Comparison of ENCODE assay signal across 8 cellular contexts in the genomic region with DNA sequence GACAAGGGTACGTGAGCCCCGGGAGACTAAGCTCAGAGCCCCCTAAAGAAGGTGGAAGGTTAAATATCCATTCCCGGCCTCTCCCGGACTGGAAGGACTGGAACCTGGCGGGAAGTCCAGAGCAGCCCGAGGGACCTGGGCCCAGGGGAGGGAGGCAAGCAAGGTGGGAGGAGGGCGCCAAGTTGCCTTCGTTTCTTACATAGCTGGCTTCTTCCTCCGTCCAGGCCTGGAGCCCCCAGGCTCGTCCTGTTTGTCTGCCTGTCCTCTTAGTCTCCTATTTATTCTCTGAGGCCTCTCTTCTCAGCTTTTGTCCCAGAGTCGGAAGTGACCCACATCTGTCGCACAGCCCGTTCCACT. TPM values are rescaled to one million over a fixed set of nuclear protein-coding genes. Genes with fewer than 3 reads are reported as not detected.
A peak's percentile ranks its signal among the peaks of the same experiment; 100 is the strongest.
DNase-seq lines count a peak whose midpoint lies in the region; ATAC-seq, FAIRE-seq and TF ChIP-seq lines count a peak whose summit lies in the region.

No MANE protein-coding gene starts in this region.

- H3K36me3 ChIP-seq in right atrium auricular region: no peaks in the 10 kb centered on the region
- H3K36me3 ChIP-seq in small intestine (ENCODE audit: control insufficient read depth in 2 of 2, insufficient read depth in 2 of 2, low read length in 2 of 2): peaks cover under 1 to 12% of the 10 kb centered on the region in 2 donors

- H3K27ac ChIP-seq in right atrium auricular region (peak overlapping the region; percentile 91 to 95), small intestine (ENCODE audit: low read depth in 1 of 2, low read length in 1 of 2) (peak overlapping the region; percentile 96 to 99)

- peaks cover 39% of the 10 kb centered on the region for H3K4me1 Mint-ChIP-seq in activated T-cell treated with anti-CD3 and anti-CD28 coated beads, Interleukin-2, amount 50 U/mL, for 72 hours (ENCODE audit: low read depth)

- peaks cover 18 to 31% of the 10 kb centered on the region in 2 donors for H3K36me3 Mint-ChIP-seq in activated T-cell treated with anti-CD3 and anti-CD28 coated beads, Interleukin-2, amount 50 U/mL, for 72 hours (ENCODE audit: insufficient read depth in 2 of 2)

- H3K4me3 ChIP-seq in right atrium auricular region: peak overlapping the region; percentile 70 to 91
- H3K4me3 ChIP-seq in small intestine (ENCODE audit: low read depth in 1 of 2, low read length in 2 of 2): peak overlapping the region; percentile 80 to 92

- TF ChIP-seq CTCF in right atrium auricular region (IDR thresholded peaks at IDR 0.05): no peak

- H3K27me3 ChIP-seq in right atrium auricular region (no peaks in the 10 kb centered on the region), small intestine (ENCODE audit: control insufficient read depth in 2 of 2, insufficient read depth in 2 of 2, low read length in 2 of 2) (no peaks in the 10 kb centered on the region)

- peaks cover 0 to 22% of the 10 kb centered on the region in 2 donors for H3K4me1 ChIP-seq in right atrium auricular region
- peaks cover 6 to 8% of the 10 kb centered on the region in 2 donors for H3K4me1 ChIP-seq in small intestine (ENCODE audit: control insufficient read depth in 2 of 2, insufficient read depth in 1 of 2, low read depth in 1 of 2, low read length in 1 of 2)

- 0 to 4% (median 4%) methylated on average over 13 of the region's 13 CpGs for WGBS in small intestine, 3 donors

- no peaks in the 10 kb centered on the region for H3K9me3 Mint-ChIP-seq in activated T-cell treated with anti-CD3 and anti-CD28 coated beads, Interleukin-2, amount 50 U/mL, for 72 hours

- H3K27ac Mint-ChIP-seq in activated T-cell treated with anti-CD3 and anti-CD28 coated beads, Interleukin-2, amount 50 U/mL, for 72 hours: peak overlapping the region; percentile 99

- H3K4me3 Mint-ChIP-seq in activated T-cell treated with anti-CD3 and anti-CD28 coated beads, Interleukin-2, amount 50 U/mL, for 72 hours: peak overlapping the region; percentile 95 to 98

- no peaks in the 10 kb centered on the region for H3K9me3 ChIP-seq in right atrium auricular region
- H3K9me3 ChIP-seq in small intestine (ENCODE audit: control insufficient read depth, low read depth): no peaks in the 10 kb centered on the region

- peak; percentile 20 for DNase-seq in stimulated activated CD4-positive, alpha-beta T cell treated with anti-CD3 and anti-CD28 coated beads, Interleukin-12 subunit alpha, Interleukin-12 subunit beta, amount 100 ng/mL, for 4 hours
- no peak for DNase-seq in stimulated activated CD4-positive, alpha-beta T cell treated with anti-CD3 and anti-CD28 coated beads, Interleukin-4, amount 100 ng/mL, for 4 hours
- DNase-seq in activated T-cell treated with anti-CD3 and anti-CD28 coated beads, Interleukin-2, amount 50 U/mL, for 72 hours: peak in 1 of 2 donors; percentile 18
- DNase-seq in right atrium auricular region (ENCODE audit: low spot score) (no peak), small intestine (no peak), globus pallidus (ENCODE audit: low spot score) (no peak), OCI-M1 (lab: John Stamatoyannopoulos, UW) (no peak)

- no peaks in the 10 kb centered on the region for H3K27me3 Mint-ChIP-seq in activated T-cell treated with anti-CD3 and anti-CD28 coated beads, Interleukin-2, amount 50 U/mL, for 72 hours (ENCODE audit: low read depth)

- ATAC-seq in activated T-cell treated with anti-CD3 and anti-CD28 coated beads, Interleukin-2, amount 50 U/mL, for 72 hours (replicated peaks in 1 of 2): no peak
- no peak for ATAC-seq in GM19397 (IDR thresholded peaks at IDR 0.05; ENCODE audit: unreplicated experiment)

- no peak for FAIRE-seq in small intestine (lab: Jason Lieb, UNC)

RNA-seq across cellular contexts. Expression of a gene that starts 0.7 kb away (rescaled TPM):
- total RNA-seq in activated T-cell treated with anti-CD3 and anti-CD28 coated beads, Interleukin-2, amount 50 U/mL, for 72 hours: 100 to 1,000 TPM; 161 to 180 TPM
- total RNA-seq in right atrium auricular region: 10 to 100 TPM in 1 of 2 donors, 1 to 10 TPM in 1; 1.8 to 10.7 TPM
- 100 to 1,000 TPM; 227 to 870 (median 380) TPM for polyA plus RNA-seq in small intestine

RNA-seq across cellular contexts. Expression of a gene that starts 19.8 kb away (rescaled TPM):
- total RNA-seq in activated T-cell treated with anti-CD3 and anti-CD28 coated beads, Interleukin-2, amount 50 U/mL, for 72 hours: 100 to 1,000 TPM; 109 to 124 TPM
- total RNA-seq in right atrium auricular region: 10 to 100 TPM; 54.1 to 69.8 TPM
- 100 to 1,000 TPM in 1 of 3 donors, 10 to 100 TPM in 2; 72.1 to 122 (median 76.3) TPM for polyA plus RNA-seq in small intestine

RNA-seq across cellular contexts. Expression of a gene that starts 19.9 kb away (rescaled TPM):
- total RNA-seq in activated T-cell treated with anti-CD3 and anti-CD28 coated beads, Interleukin-2, amount 50 U/mL, for 72 hours: 1 to 10 TPM; 5.2 TPM
- total RNA-seq in right atrium auricular region: 1 to 10 TPM; 2.5 to 5.0 TPM
- polyA plus RNA-seq in small intestine: 1 to 10 TPM; 2.4 to 4.0 (median 2.9) TPM

RNA-seq across cellular contexts. Expression of a gene that starts 23.5 kb away (rescaled TPM):
- total RNA-seq in activated T-cell treated with anti-CD3 and anti-CD28 coated beads, Interleukin-2, amount 50 U/mL, for 72 hours: under 1 TPM; 0.12 to 0.14 TPM
- total RNA-seq in right atrium auricular region: under 1 TPM in 1 of 2 donors, not detected in 1; 0.24 TPM
- 10 to 100 TPM in 1 of 3 donors, 1 to 10 TPM in 2; 3.3 to 10.7 (median 5.1) TPM for polyA plus RNA-seq in small intestine

RNA-seq across cellular contexts. Expression of a gene that starts 35.6 kb away (rescaled TPM):
- total RNA-seq in activated T-cell treated with anti-CD3 and anti-CD28 coated beads, Interleukin-2, amount 50 U/mL, for 72 hours: 1 to 10 TPM in 1 of 2 donors, under 1 TPM in 1; 0.46 to 2.2 TPM
- total RNA-seq in right atrium auricular region: 100 to 1,000 TPM in 1 of 2 donors, 10 to 100 TPM in 1; 74.3 to 180 TPM
- polyA plus RNA-seq in small intestine: 1 to 10 TPM; 2.4 to 5.8 (median 5.1) TPM

Comparison
In these comparisons a context has a peak if more than half of its experiments do, and no peak if none do; other contexts are left out.
1. RNA of a gene that starts 0.7 kb away (total RNA-seq): 161 to 180 TPM in activated T-cell treated with anti-CD3 and anti-CD28 coated beads, Interleukin-2, amount 50 U/mL, for 72 hours; 1.8 to 10.7 TPM in right atrium auricular region; every median in the first group is over 10 times any median in the second.